ENCODE assay signal across 21 cellular contexts in the genomic region with DNA sequence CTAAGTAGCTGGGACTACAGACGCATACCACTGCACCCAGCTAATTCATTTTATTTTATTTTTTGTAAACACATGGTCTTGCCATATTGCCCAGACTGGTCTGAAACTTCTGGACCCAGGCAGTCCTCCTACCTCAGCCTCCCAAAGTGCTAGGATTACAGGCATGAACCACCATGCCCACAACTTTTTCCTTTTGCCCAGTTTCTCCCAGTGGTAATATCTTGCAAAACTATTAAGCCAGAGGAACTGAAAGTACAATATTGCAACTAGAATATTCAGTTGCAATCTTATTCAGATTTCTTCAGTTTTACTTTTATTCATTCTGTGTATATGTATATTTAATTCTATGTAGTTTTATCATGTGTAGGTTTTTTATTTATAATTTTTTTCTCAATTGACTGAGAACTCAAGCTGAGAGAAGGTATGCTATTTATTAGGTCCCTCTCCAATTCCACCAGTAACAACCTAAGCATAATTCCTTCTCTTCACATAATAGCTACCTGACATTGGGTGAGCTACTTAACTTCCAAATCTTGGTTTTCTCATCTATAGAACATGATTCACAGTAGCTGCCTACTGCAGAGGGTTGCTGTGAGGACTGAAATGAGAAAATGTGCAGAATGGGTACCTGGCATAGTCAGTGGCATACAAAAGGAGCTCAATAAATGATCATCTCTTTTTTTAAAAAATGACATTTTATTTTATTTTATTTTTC.
"Had no signal": no experiment of that assay in that cellular context is flagged by ENCODE, and none has a peak within 500 bp of the region (broad histone marks: within the 10 kb centered on the region; RNA-seq: fewer than 3 reads in every experiment).

No MANE protein-coding gene starts in this region.

- H3K9me3 ChIP-seq: gastrocnemius medialis, neutrophil, pancreas, tibial nerve, uterus had no signal

- H3K4me2 ChIP-seq: smooth muscle cell had no signal

- DNase-seq: activated CD4-positive, alpha-beta T cell treated with anti-CD3 and anti-CD28 coated beads, Interleukin-2, amount 50 U/mL, for 1 hour; activated naive CD4-positive, alpha-beta T cell treated with anti-CD3 and anti-CD28 coated beads for 36 hours; activated naive CD8-positive, alpha-beta T cell treated with anti-CD3 and anti-CD28 coated beads, Interleukin-2, amount 50 U/mL, for 24 hours; aorta; effector CD4-positive, alpha-beta T cell; gastrocnemius medialis; head of caudate nucleus; natural killer cell; pancreas; stimulated activated CD4-positive, alpha-beta T cell treated with anti-CD3 and anti-CD28 coated beads, Interleukin-4, amount 100 ng/mL, for 24 hours; stimulated activated naive B cell treated with anti-CD40 and anti-IgM and Interleukin-4, amounts not matched to agents 10 μg/mL and 1 μg/mL and 100 μg/mL, for 72 hours; T1000; uterus had no signal

- H3K4me1 ChIP-seq: pancreas, uterus had no signal

- ATAC-seq: activated naive CD8-positive, alpha-beta T cell treated with anti-CD3 and anti-CD28 coated beads, Interleukin-2, amount 50 U/mL, for 24 hours; esophagus mucosa; gastrocnemius medialis; natural killer cell; pancreas; sciatic nerve; stimulated activated naive B cell treated with anti-CD40 and anti-IgM and Interleukin-4, amounts not matched to agents 10 μg/mL and 1 μg/mL and 100 μg/mL, for 72 hours had no signal

- H3K4me3 ChIP-seq: coronary artery, gastrocnemius medialis, lung, pancreas, smooth muscle cell, tibial nerve, uterus had no signal

- H3K27ac ChIP-seq: coronary artery, gastrocnemius medialis, neutrophil, pancreas, tibial nerve, uterus had no signal

- H3K27me3 ChIP-seq: gastrocnemius medialis, neutrophil, pancreas, tibial nerve, uterus had no signal

- H3K36me3 ChIP-seq: gastrocnemius medialis, pancreas had no signal

- FAIRE-seq: keratinocyte, pancreas had no signal
